1 cellular context compared by ENCODE assay signal in the genomic region with DNA sequence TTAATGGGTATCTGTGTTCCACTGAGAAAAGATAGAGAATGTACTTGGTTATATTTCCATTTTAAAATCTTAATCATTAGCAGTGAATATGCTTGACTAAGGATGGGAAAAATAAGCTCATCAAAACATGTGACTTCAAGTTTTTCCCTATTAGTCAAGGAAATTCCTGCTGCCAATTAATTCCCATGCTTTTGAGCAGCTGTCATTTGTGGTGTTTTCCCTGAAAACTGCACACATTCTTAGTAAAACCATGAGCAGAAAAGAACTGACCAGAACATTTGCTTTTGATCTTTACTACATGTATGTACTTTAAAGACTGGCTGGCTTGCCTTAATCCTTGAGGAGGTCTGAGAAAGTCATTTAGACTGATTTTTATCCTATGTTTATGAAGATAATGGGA.
TF ChIP-seq lines count a peak whose summit lies in the region.

No MANE protein-coding gene starts in this region.

TF ChIP-seq in WTC11, 78 proteins besides CTCF, POLR2A, EP300 and RAD21 (continued from another document):
- TF ChIP-seq, protein P1, sequence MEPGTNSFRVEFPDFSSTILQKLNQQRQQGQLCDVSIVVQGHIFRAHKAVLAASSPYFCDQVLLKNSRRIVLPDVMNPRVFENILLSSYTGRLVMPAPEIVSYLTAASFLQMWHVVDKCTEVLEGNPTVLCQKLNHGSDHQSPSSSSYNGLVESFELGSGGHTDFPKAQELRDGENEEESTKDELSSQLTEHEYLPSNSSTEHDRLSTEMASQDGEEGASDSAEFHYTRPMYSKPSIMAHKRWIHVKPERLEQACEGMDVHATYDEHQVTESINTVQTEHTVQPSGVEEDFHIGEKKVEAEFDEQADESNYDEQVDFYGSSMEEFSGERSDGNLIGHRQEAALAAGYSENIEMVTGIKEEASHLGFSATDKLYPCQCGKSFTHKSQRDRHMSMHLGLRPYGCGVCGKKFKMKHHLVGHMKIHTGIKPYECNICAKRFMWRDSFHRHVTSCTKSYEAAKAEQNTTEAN (CRISPR knock-in tag; IDR thresholded peaks at IDR 0.05): no peak
- TF ChIP-seq CDX4 (CRISPR knock-in tag; IDR thresholded peaks at IDR 0.05; ENCODE audit: borderline replicate concordance) (no peak), CBFB (CRISPR knock-in tag; IDR thresholded peaks at IDR 0.05; ENCODE audit: low read depth) (no peak), ERG (CRISPR knock-in tag; IDR thresholded peaks at IDR 0.05) (no peak), HMGA2 (CRISPR knock-in tag; IDR thresholded peaks at IDR 0.05) (no peak), JUN (CRISPR knock-in tag; IDR thresholded peaks at IDR 0.05) (no peak), ZNF219 (CRISPR knock-in tag; IDR thresholded peaks at IDR 0.05; ENCODE audit: borderline replicate concordance) (no peak), ELF4 (CRISPR knock-in tag; IDR thresholded peaks at IDR 0.05; ENCODE audit: low read depth) (no peak), ZNF416 (CRISPR knock-in tag; IDR thresholded peaks at IDR 0.05) (no peak), ZBTB21 (CRISPR knock-in tag; IDR thresholded peaks at IDR 0.05; ENCODE audit: borderline replicate concordance) (no peak), ZNF423 (CRISPR knock-in tag; IDR thresholded peaks at IDR 0.05) (no peak), IRF2 (CRISPR knock-in tag; IDR thresholded peaks at IDR 0.05; ENCODE audit: borderline replicate concordance, low read depth) (no peak), HMGXB4 (CRISPR knock-in tag; IDR thresholded peaks at IDR 0.05) (no peak)
- TF ChIP-seq, protein P2, sequence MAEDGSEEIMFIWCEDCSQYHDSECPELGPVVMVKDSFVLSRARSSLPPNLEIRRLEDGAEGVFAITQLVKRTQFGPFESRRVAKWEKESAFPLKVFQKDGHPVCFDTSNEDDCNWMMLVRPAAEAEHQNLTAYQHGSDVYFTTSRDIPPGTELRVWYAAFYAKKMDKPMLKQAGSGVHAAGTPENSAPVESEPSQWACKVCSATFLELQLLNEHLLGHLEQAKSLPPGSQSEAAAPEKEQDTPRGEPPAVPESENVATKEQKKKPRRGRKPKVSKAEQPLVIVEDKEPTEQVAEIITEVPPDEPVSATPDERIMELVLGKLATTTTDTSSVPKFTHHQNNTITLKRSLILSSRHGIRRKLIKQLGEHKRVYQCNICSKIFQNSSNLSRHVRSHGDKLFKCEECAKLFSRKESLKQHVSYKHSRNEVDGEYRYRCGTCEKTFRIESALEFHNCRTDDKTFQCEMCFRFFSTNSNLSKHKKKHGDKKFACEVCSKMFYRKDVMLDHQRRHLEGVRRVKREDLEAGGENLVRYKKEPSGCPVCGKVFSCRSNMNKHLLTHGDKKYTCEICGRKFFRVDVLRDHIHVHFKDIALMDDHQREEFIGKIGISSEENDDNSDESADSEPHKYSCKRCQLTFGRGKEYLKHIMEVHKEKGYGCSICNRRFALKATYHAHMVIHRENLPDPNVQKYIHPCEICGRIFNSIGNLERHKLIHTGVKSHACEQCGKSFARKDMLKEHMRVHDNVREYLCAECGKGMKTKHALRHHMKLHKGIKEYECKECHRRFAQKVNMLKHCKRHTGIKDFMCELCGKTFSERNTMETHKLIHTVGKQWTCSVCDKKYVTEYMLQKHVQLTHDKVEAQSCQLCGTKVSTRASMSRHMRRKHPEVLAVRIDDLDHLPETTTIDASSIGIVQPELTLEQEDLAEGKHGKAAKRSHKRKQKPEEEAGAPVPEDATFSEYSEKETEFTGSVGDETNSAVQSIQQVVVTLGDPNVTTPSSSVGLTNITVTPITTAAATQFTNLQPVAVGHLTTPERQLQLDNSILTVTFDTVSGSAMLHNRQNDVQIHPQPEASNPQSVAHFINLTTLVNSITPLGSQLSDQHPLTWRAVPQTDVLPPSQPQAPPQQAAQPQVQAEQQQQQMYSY (CRISPR knock-in tag; IDR thresholded peaks at IDR 0.05): no peak
- TF ChIP-seq, protein P3, sequence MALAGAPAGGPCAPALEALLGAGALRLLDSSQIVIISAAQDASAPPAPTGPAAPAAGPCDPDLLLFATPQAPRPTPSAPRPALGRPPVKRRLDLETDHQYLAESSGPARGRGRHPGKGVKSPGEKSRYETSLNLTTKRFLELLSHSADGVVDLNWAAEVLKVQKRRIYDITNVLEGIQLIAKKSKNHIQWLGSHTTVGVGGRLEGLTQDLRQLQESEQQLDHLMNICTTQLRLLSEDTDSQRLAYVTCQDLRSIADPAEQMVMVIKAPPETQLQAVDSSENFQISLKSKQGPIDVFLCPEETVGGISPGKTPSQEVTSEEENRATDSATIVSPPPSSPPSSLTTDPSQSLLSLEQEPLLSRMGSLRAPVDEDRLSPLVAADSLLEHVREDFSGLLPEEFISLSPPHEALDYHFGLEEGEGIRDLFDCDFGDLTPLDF (CRISPR knock-in tag; IDR thresholded peaks at IDR 0.05): no peak
